8 cellular contexts compared by ENCODE assay signal in genomic region chr5:96933764-96934163, GRCh38. TPM values are rescaled to one million over a fixed set of nuclear protein-coding genes. Genes with fewer than 3 reads are reported as not detected.
DNase-seq lines count a peak whose midpoint lies in the region; TF ChIP-seq lines count a peak whose summit lies in the region.

No MANE protein-coding gene starts in this region.

- peaks cover 10% of the 10 kb centered on the region for H3K9me3 Mint-ChIP-seq in glutamatergic neuron (ENCODE audit: unreplicated experiment)

- peaks cover 26% of the 10 kb centered on the region for H3K4me1 Mint-ChIP-seq in glutamatergic neuron (ENCODE audit: low read depth, unreplicated experiment)

- peak overlapping the region; percentile 99 for H3K27ac Mint-ChIP-seq in glutamatergic neuron (ENCODE audit: unreplicated experiment)

- TF ChIP-seq CTCF in glutamatergic neuron (IDR thresholded peaks at IDR 0.05; ENCODE audit: partially characterized antibody, unreplicated experiment) (no peak), stomach (IDR thresholded peaks at IDR 0.05) (no peak)

- no peaks in the 10 kb centered on the region for H3K27me3 ChIP-seq in stomach

- WGBS in stomach, 5 donors = 25 to 35% (median 34%) methylated on average over 4 of the region's 4 CpGs

- H3K27ac ChIP-seq in stomach = peak overlapping the region in 4 of 5 donors; percentile 97 to 99 (median 98)

- intact Hi-C loops in stomach (cut with DNase I; ENCODE audit: low total_unique reads) = no loop called here

- H3K36me3 Mint-ChIP-seq in glutamatergic neuron (ENCODE audit: unreplicated experiment) = no peaks in the 10 kb centered on the region

- peaks cover 18 to 51% (median 36%) of the 10 kb centered on the region in 4 donors for H3K4me1 ChIP-seq in stomach

- DNase-seq in NCI-H2171 treated with DMSO at 0.1 percent for 48 hours (lab: John Stamatoyannopoulos, UW) = peak; percentile 38
- DNase-seq in NCI-H2171 (lab: John Stamatoyannopoulos, UW) = no peak
- DNase-seq in SW480 (ENCODE audit: low spot score) = peak; percentile 27
- DNase-seq in glutamatergic neuron = no peak
- DNase-seq in stomach = no peak
- DNase-seq in pons (ENCODE audit: low spot score) = no peak
- DNase-seq in NCI-H446 treated with DMSO at 0.1 percent for 48 hours (lab: John Stamatoyannopoulos, UW) = no peak
- no peak for DNase-seq in NOMO-1 (lab: John Stamatoyannopoulos, UW; ENCODE audit: unreplicated experiment in 2 of 2)

- peak overlapping the region; percentile 93 for H3K4me3 Mint-ChIP-seq in glutamatergic neuron (ENCODE audit: unreplicated experiment)

- peak overlapping the region; percentile 90 to 95 (median 92) for H3K4me3 ChIP-seq in stomach

- no peaks in the 10 kb centered on the region for H3K9me3 ChIP-seq in stomach

- H3K27me3 Mint-ChIP-seq in glutamatergic neuron (ENCODE audit: unreplicated experiment) = peaks cover 13% of the 10 kb centered on the region

- TF ChIP-seq POLR2A in stomach (IDR thresholded peaks at IDR 0.05) = no peak

- no peaks in the 10 kb centered on the region for H3K36me3 ChIP-seq in stomach

- no peak for TF ChIP-seq EP300 in stomach (IDR thresholded peaks at IDR 0.05)

RNA-seq across cellular contexts. Expression of gene LNPEP, which starts 2.1 kb away (rescaled TPM):
- total RNA-seq in glutamatergic neuron (ENCODE audit: unreplicated experiment) (9.3 TPM), stomach (100 to 1,000 TPM in 1 of 5 donors, 10 to 100 TPM in 3, 1 to 10 TPM in 1; 8.1 to 160 (median 71.9) TPM)
- 1 to 10 TPM; 2.0 to 5.1 (median 2.4) TPM for polyA plus RNA-seq in stomach

RNA-seq across cellular contexts. Expression of gene ERAP2, which starts 57.5 kb away (rescaled TPM):
- total RNA-seq in glutamatergic neuron (ENCODE audit: unreplicated experiment) = not detected
- 10 to 100 TPM in 4 of 5 donors, 1 to 10 TPM in 1; 5.5 to 26.8 (median 16.7) TPM for total RNA-seq in stomach
- polyA plus RNA-seq in stomach = 10 to 100 TPM in 1 of 3 donors, 1 to 10 TPM in 1, under 1 TPM in 1; 0.68 to 13.2 (median 1.2) TPM

Comparison
In these comparisons a context has a peak if more than half of its experiments do, and no peak if none do; other contexts are left out.
1. DNase-seq: peak in NCI-H2171 treated with DMSO at 0.1 percent for 48 hours (single experiment) and SW480 (single experiment); none in NCI-H2171 (single experiment), glutamatergic neuron (single experiment), stomach (single experiment), pons (single experiment), NCI-H446 treated with DMSO at 0.1 percent for 48 hours (single experiment) and NOMO-1 (0 of 2).